In genomic region chr7:132061931-132062330, GRCh38 we compare ENCODE assay signal across 31 cellular contexts.
DNase-seq lines count a peak whose midpoint lies in the region; ATAC-seq and TF ChIP-seq lines count a peak whose summit lies in the region.
"Had no signal": no experiment of that assay in that cellular context is flagged by ENCODE, and none has a peak within 500 bp of the region (broad histone marks: within the 10 kb centered on the region; RNA-seq: fewer than 3 reads in every experiment).

No MANE protein-coding gene starts in this region.

- H4K91ac ChIP-seq in IMR-90 (ENCODE audit: insufficient read depth, low read depth, low read length) (no peak overlapping the region), mesenchymal stem cell (ENCODE audit: low read length) (no peak overlapping the region)

- no peak for TF ChIP-seq RAD21 in IMR-90 (IDR thresholded peaks at IDR 0.05; ENCODE audit: low read length)

- H3K9me3 ChIP-seq in IMR-90 (ENCODE audit: control insufficient read depth, insufficient read depth, low read length) = no peaks in the 10 kb centered on the region
- no peaks in the 10 kb centered on the region for H3K9me3 ChIP-seq in mesenchymal stem cell (ENCODE audit: control insufficient read depth, low read length)
- H3K9me3 ChIP-seq: colonic mucosa, mucosa of descending colon, sigmoid colon, SK-N-SH, tibial artery had no signal

- H2BK12ac ChIP-seq in mesenchymal stem cell (ENCODE audit: low read length in 2 of 2) = no peak overlapping the region

- WGBS in IMR-90 (ENCODE audit: extremely low coverage in 2 of 2, insufficient read length in 1 of 2), 2 experiments = no CpG with 5 or more reads among the region's 2 CpGs
- 92% methylated on average over 2 of the region's 2 CpGs for WGBS in mesenchymal stem cell

- no peaks in the 10 kb centered on the region for H4K20me1 ChIP-seq in IMR-90 (ENCODE audit: insufficient read depth, low read length)
- H4K20me1 ChIP-seq: BLaER1 had no signal

- no TSS peak for BruUV-seq in IMR-90 (replicated peaks; lab: Mats Ljungman, UMichigan)

- in situ Hi-C loops in IMR-90 (cut with MboI; ENCODE audit: low sequenced_read_pairs) = no loop called here

- TF ChIP-seq CTCF in AG10803 (conservative IDR thresholded peaks at IDR 0.05; ENCODE audit: low read length) = no peak
- TF ChIP-seq CTCF in IMR-90 (conservative IDR thresholded peaks at IDR 0.05; ENCODE audit: low read depth, low read length) = no peak

- POLR2A ChIA-PET in IMR-90 (lab: Charles Lee; ENCODE audit: unreplicated experiment) = no interaction called here
- POLR2A ChIA-PET in activated CD4-positive, alpha-beta memory T cell treated with anti-CD3 and anti-CD28 coated beads, Interleukin-2, amount 10 ng/mL, durations not matched to agents 7 days and 5 days (lab: Charles Lee) = no interaction called here

- no peak overlapping the region for H3K18ac ChIP-seq in IMR-90 (ENCODE audit: low read depth, low read length)
- H3K18ac ChIP-seq in mesenchymal stem cell (ENCODE audit: low read depth in 1 of 2, low read length in 2 of 2) = no peak overlapping the region

- H3K4me2 ChIP-seq in IMR-90 (ENCODE audit: low read depth, low read length) (no peak overlapping the region), mesenchymal stem cell (ENCODE audit: low read length, poor library complexity, severe bottlenecking) (no peak overlapping the region)
- H3K4me2 ChIP-seq: BLaER1, SK-N-SH had no signal

- ATAC-seq in IMR-90 (ENCODE audit: low read depth) = no peak
- ATAC-seq in GM18867 (IDR thresholded peaks at IDR 0.05; ENCODE audit: unreplicated experiment) = no peak
- ATAC-seq: activated CD8-positive, alpha-beta T cell treated with anti-CD3 and anti-CD28 coated beads for 36 hours; activated naive CD4-positive, alpha-beta T cell treated with anti-CD3 and anti-CD28 coated beads, Interleukin-2, amount 50 U/mL, for 72 hours; mucosa of descending colon; natural killer cell; Right ventricle myocardium inferior had no signal

- no peak overlapping the region for H2BK5ac ChIP-seq in IMR-90 (ENCODE audit: low read depth, low read length, poor library complexity, severe bottlenecking)
- no peak overlapping the region for H2BK5ac ChIP-seq in mesenchymal stem cell (ENCODE audit: low read depth, low read length, poor library complexity, severe bottlenecking)

- DNase-seq in AG10803 (ENCODE audit: low read depth) (peak; percentile 86), IMR-90 (peak; percentile 15), epithelial cell of prostate (ENCODE audit: low read depth, low spot score) (peak; percentile 22), mesenchymal stem cell (no peak), activated T-cell treated with anti-CD3 and anti-CD28 coated beads for 4 hours (no peak), OCI-M1 (lab: John Stamatoyannopoulos, UW) (no peak)
- DNase-seq in activated CD4-positive, alpha-beta memory T cell treated with anti-CD3 and anti-CD28 coated beads, Interleukin-2, amount 10 ng/mL, durations not matched to agents 7 days and 5 days = no peak
- DNase-seq: activated CD8-positive, alpha-beta T cell treated with anti-CD3 and anti-CD28 coated beads for 36 hours; colonic mucosa; DMS 273 treated with DMSO at 0.1 percent for 48 hours; effector memory CD4-positive, alpha-beta T cell; hippocampal formation; left cardiac atrium; mucosa of descending colon; natural killer cell; NCI-H1105 treated with DMSO at 0.1 percent for 48 hours; NCI-H2029; NCI-H510A treated with DMSO at 0.1 percent for 48 hours; NK-92 treated with Interleukin-12 subunit alpha and Interleukin-12 subunit beta, amount 100 ng/mL, for 24 hours; sigmoid colon; SK-N-SH; stimulated activated CD4-positive, alpha-beta T cell treated with anti-CD3 and anti-CD28 coated beads, Interleukin-4, amount 100 ng/mL, for 24 hours; tibial artery had no signal

- H3K27ac ChIP-seq in IMR-90 (ENCODE audit: insufficient read depth, low read length) (no peak overlapping the region), epithelial cell of prostate (no peak overlapping the region), mesenchymal stem cell (ENCODE audit: low read length, poor library complexity, severe bottlenecking) (no peak overlapping the region)
- H3K27ac ChIP-seq: BLaER1, cardiac muscle cell, colonic mucosa, sigmoid colon, tibial artery had no signal

- intact Hi-C loops in IMR-90 (cut with micrococcal nuclease) = no loop called here

- no peak overlapping the region for H4K5ac ChIP-seq in IMR-90 (ENCODE audit: low read depth, low read length)

- no peak overlapping the region for H2BK120ac ChIP-seq in IMR-90 (ENCODE audit: low read depth, low read length)
- H2BK120ac ChIP-seq in mesenchymal stem cell (ENCODE audit: low read depth, low read length) = no peak overlapping the region

- no peak overlapping the region for H3K56ac ChIP-seq in IMR-90 (ENCODE audit: extremely low read depth, insufficient read depth, low read length)

- H2AFZ ChIP-seq in IMR-90 (replicated peaks; ENCODE audit: low read length, poor library complexity) (no peak overlapping the region), mesenchymal stem cell (ENCODE audit: low read depth, low read length) (no peak overlapping the region)

- H3K9me3 Mint-ChIP-seq in activated CD4-positive, alpha-beta memory T cell treated with anti-CD3 and anti-CD28 coated beads, Interleukin-2, amount 10 ng/mL, durations not matched to agents 7 days and 5 days = no peaks in the 10 kb centered on the region
- H3K9me3 Mint-ChIP-seq: activated T-helper 2 cell treated with anti-CD3 and anti-CD28 coated beads, Interferon-gamma antibody, Interleukin-2, Interleukin-4, amounts not matched to agents 10 μg/mL and 5 μg/mL and 100 μg/mL, durations not matched to agents 14 hours and 24 hours and 36 hours; natural killer cell had no signal

- H4K8ac ChIP-seq in IMR-90 (ENCODE audit: low read depth in 2 of 2, low read length in 2 of 2) = no peak overlapping the region
- no peak overlapping the region for H4K8ac ChIP-seq in mesenchymal stem cell (ENCODE audit: low read length)

- H3K4me1 ChIP-seq in IMR-90 (ENCODE audit: control insufficient read depth, insufficient read depth, low read length) (peaks cover 14% of the 10 kb centered on the region), mesenchymal stem cell (ENCODE audit: control insufficient read depth, insufficient read depth, low read depth, low read length) (peaks cover 11% of the 10 kb centered on the region)
- H3K4me1 ChIP-seq: BLaER1, colonic mucosa had no signal

- peaks cover 9% of the 10 kb centered on the region for H3K9me1 ChIP-seq in IMR-90 (ENCODE audit: insufficient read depth, low read length)

- H2AK5ac ChIP-seq in IMR-90 (ENCODE audit: low read depth, low read length) = no peak overlapping the region
- no peak overlapping the region for H2AK5ac ChIP-seq in mesenchymal stem cell (ENCODE audit: low read length, severe bottlenecking)

- H3K36me3 Mint-ChIP-seq in activated CD4-positive, alpha-beta memory T cell treated with anti-CD3 and anti-CD28 coated beads, Interleukin-2, amount 10 ng/mL, durations not matched to agents 7 days and 5 days (ENCODE audit: low read depth) = no peaks in the 10 kb centered on the region
- H3K36me3 Mint-ChIP-seq: natural killer cell had no signal

- no peaks in the 10 kb centered on the region for H3K27me3 Mint-ChIP-seq in activated CD4-positive, alpha-beta memory T cell treated with anti-CD3 and anti-CD28 coated beads, Interleukin-2, amount 10 ng/mL, durations not matched to agents 7 days and 5 days

- H3K4ac ChIP-seq in IMR-90 (ENCODE audit: low read depth, low read length) (no peak overlapping the region), mesenchymal stem cell (ENCODE audit: low read depth in 1 of 2, low read length in 2 of 2) (no peak overlapping the region)

- H3K23ac ChIP-seq in IMR-90 (ENCODE audit: low read depth, low read length) = no peak overlapping the region
- H3K23ac ChIP-seq in mesenchymal stem cell (ENCODE audit: low read length in 2 of 2) = no peak overlapping the region

- no peak overlapping the region for H2BK15ac ChIP-seq in IMR-90 (ENCODE audit: low read depth, low read length)
- no peak overlapping the region for H2BK15ac ChIP-seq in mesenchymal stem cell (ENCODE audit: low read depth, poor library complexity, severe bottlenecking)

- TF ChIP-seq POLR2A in IMR-90 (IDR thresholded peaks at IDR 0.05; ENCODE audit: low read depth, low read length) = no peak

- H2AK9ac ChIP-seq in IMR-90 (replicated peaks; ENCODE audit: low read depth, low read length, poor library complexity) = no peak overlapping the region

- dilution Hi-C loops in IMR-90 (cut with HindIII; ENCODE audit: low sequenced_read_pairs, unreplicated experiment) = no loop called here

- H3K27me3 ChIP-seq in IMR-90 (ENCODE audit: control insufficient read depth, insufficient read depth, low read length) = no peaks in the 10 kb centered on the region; the same call in 1 of the 2 replicates
- H3K27me3 ChIP-seq in mesenchymal stem cell (ENCODE audit: control insufficient read depth in 1 of 2, insufficient read depth in 1 of 2, low read length in 2 of 2) = no peaks in the 10 kb centered on the region
- H3K27me3 ChIP-seq: BLaER1, cardiac muscle cell, colonic mucosa, sigmoid colon, tibial artery had no signal

- H3K9ac ChIP-seq in IMR-90 (ENCODE audit: low read depth, low read length) (no peak overlapping the region), mesenchymal stem cell (ENCODE audit: low read length) (peak overlapping the region; percentile 37)
- H3K9ac ChIP-seq: BLaER1, SK-N-SH had no signal

- H3K4me3 Mint-ChIP-seq in activated CD4-positive, alpha-beta memory T cell treated with anti-CD3 and anti-CD28 coated beads, Interleukin-2, amount 10 ng/mL, durations not matched to agents 7 days and 5 days = no peak overlapping the region
- H3K4me3 Mint-ChIP-seq: activated CD8-positive, alpha-beta T cell treated with anti-CD3 and anti-CD28 coated beads for 36 hours; natural killer cell; T-helper 1 cell treated with Interleukin-12 subunit alpha and Interleukin-12 subunit beta and Interleukin-4 antibody, amounts not matched to agents 30 μg/mL and 1 μg/mL, for 36 hours had no signal

- no peak overlapping the region for H3K27ac Mint-ChIP-seq in activated CD4-positive, alpha-beta memory T cell treated with anti-CD3 and anti-CD28 coated beads, Interleukin-2, amount 10 ng/mL, durations not matched to agents 7 days and 5 days
- H3K27ac Mint-ChIP-seq: activated CD8-positive, alpha-beta T cell treated with anti-CD3 and anti-CD28 coated beads for 36 hours; activated naive CD4-positive, alpha-beta T cell treated with anti-CD3 and anti-CD28 coated beads, Interleukin-2, amount 50 U/mL, for 72 hours; activated T-helper 2 cell treated with anti-CD3 and anti-CD28 coated beads, Interferon-gamma antibody, Interleukin-2, Interleukin-4, amounts not matched to agents 10 μg/mL and 5 μg/mL and 100 μg/mL, durations not matched to agents 14 hours and 24 hours and 36 hours; natural killer cell; T-helper 1 cell treated with Interleukin-12 subunit alpha and Interleukin-12 subunit beta and Interleukin-4 antibody, amounts not matched to agents 30 μg/mL and 1 μg/mL, for 36 hours had no signal

- H3K14ac ChIP-seq in IMR-90 (replicated peaks; ENCODE audit: low read depth, low read length) (no peak overlapping the region), mesenchymal stem cell (ENCODE audit: low read length in 2 of 2) (no peak overlapping the region)

- H3K36me3 ChIP-seq in IMR-90 (ENCODE audit: control insufficient read depth, insufficient read depth, low read length) = no peaks in the 10 kb centered on the region
- no peaks in the 10 kb centered on the region for H3K36me3 ChIP-seq in mesenchymal stem cell (ENCODE audit: control insufficient read depth in 1 of 2, insufficient read depth in 2 of 2, low read depth in 1 of 2, low read length in 2 of 2)
- H3K36me3 ChIP-seq: BLaER1, cardiac muscle cell, colonic mucosa, sigmoid colon, tibial artery had no signal

- H3K79me1 ChIP-seq in IMR-90 (ENCODE audit: low read depth in 1 of 2, low read length in 2 of 2) = no peaks in the 10 kb centered on the region
- no peaks in the 10 kb centered on the region for H3K79me1 ChIP-seq in mesenchymal stem cell (replicated peaks; ENCODE audit: low read length, poor library complexity, severe bottlenecking)

- no peak overlapping the region for H2BK20ac ChIP-seq in IMR-90 (ENCODE audit: low read depth, low read length)

- CTCF ChIA-PET in IMR-90 (lab: Yijun Ruan, JAX) = no interaction called here
- CTCF ChIA-PET in activated CD4-positive, alpha-beta memory T cell treated with anti-CD3 and anti-CD28 coated beads, Interleukin-2, amount 10 ng/mL, durations not matched to agents 7 days and 5 days (lab: Charles Lee) = interaction anchor here (1.5 kb wide), 1 partner anchor 13 kb away, joined by 5 read pairs; no protein-coding TSS in a partner anchor

- peaks cover 7% of the 10 kb centered on the region for H3K4me1 Mint-ChIP-seq in activated CD4-positive, alpha-beta memory T cell treated with anti-CD3 and anti-CD28 coated beads, Interleukin-2, amount 10 ng/mL, durations not matched to agents 7 days and 5 days
- H3K4me1 Mint-ChIP-seq: natural killer cell had no signal

- no peak overlapping the region for H3K4me3 ChIP-seq in AG10803 (ENCODE audit: low read length)
- H3K4me3 ChIP-seq in IMR-90 (ENCODE audit: insufficient read depth, low read depth, low read length) = no peak overlapping the region
- no peak overlapping the region for H3K4me3 ChIP-seq in mesenchymal stem cell (ENCODE audit: insufficient read depth in 1 of 2, low read depth in 1 of 2, low read length in 2 of 2)
- H3K4me3 ChIP-seq: BLaER1, cardiac muscle cell, colonic mucosa, lung, mucosa of descending colon, sigmoid colon, tibial artery had no signal

Comparison
In these comparisons a context has a peak if more than half of its experiments do, and no peak if none do; other contexts are left out.
1. DNase-seq: peak in AG10803 (single experiment), IMR-90 (single experiment) and epithelial cell of prostate (single experiment); none in mesenchymal stem cell (single experiment), activated T-cell treated with anti-CD3 and anti-CD28 coated beads for 4 hours (single experiment), activated CD4-positive, alpha-beta memory T cell treated with anti-CD3 and anti-CD28 coated beads, Interleukin-2, amount 10 ng/mL, durations not matched to agents 7 days and 5 days (single experiment) and OCI-M1 (single experiment).